Comparison of ENCODE assay signal across 22 cellular contexts in the genomic region with DNA sequence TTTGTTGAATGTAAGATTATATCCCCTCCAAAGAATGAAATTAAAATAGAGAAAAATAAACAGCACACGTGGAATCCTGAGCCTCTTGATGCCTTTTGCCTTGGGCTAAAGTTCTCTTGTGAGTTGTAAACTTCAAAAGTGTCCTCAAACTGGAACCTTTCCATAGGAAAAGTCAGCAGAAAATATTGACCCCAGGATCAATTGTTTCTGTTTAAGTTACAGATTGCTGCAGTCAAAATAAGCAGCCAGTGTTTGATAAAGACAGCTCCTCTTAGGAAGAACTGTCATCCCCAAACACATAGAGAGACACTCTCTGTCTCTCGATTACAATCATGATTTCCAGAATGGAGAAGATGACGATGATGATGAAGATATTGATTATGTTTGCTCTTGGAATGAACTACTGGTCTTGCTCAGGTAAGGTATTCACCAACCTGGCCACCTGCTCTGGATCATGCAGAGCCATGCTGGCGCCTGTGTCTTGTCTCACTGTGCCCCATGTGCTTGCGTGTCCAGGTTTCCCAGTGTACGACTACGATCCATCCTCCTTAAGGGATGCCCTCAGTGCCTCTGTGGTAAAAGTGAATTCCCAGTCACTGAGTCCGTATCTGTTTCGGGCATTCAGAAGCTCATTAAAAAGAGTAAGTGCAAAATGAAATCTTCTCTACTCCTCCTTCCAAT. TPM values are rescaled to one million over a fixed set of nuclear protein-coding genes. Genes with fewer than 3 reads are reported as not detected.
DNase-seq lines count a peak whose midpoint lies in the region; ATAC-seq, FAIRE-seq and TF ChIP-seq lines count a peak whose summit lies in the region.
"Had no signal": no experiment of that assay in that cellular context is flagged by ENCODE, and none has a peak within 500 bp of the region (broad histone marks: within the 10 kb centered on the region; RNA-seq: fewer than 3 reads in every experiment).

A gene with protein sequence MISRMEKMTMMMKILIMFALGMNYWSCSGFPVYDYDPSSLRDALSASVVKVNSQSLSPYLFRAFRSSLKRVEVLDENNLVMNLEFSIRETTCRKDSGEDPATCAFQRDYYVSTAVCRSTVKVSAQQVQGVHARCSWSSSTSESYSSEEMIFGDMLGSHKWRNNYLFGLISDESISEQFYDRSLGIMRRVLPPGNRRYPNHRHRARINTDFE (plus strand): TSS at position 248 of the 681 bp plus-strand sequence. CDS start 85 bp downstream, at position 333.

- H4K5ac ChIP-seq in H1 (ENCODE audit: insufficient read length, low read depth, low read length), result no peak within 1 kb of the TSS

- peaks cover 3% of the 10 kb centered on the region for H3K27me3 Mint-ChIP-seq in GM23338 (ENCODE audit: insufficient read depth, low read depth, poor library complexity)

- no peak within 1 kb of the TSS for H2BK12ac ChIP-seq in H1 (ENCODE audit: low read depth, low read length)
- no peak within 1 kb of the TSS for H2BK12ac ChIP-seq in mesenchymal stem cell (ENCODE audit: low read length in 2 of 2)

- no peak within 1 kb of the TSS for H3K27ac Mint-ChIP-seq in GM23338

- H3K4me3 ChIP-seq in GM23338 (no peak within 1 kb of the TSS), Panc1 (ENCODE audit: low read depth in 2 of 2, low read length in 2 of 2) (no peak within 1 kb of the TSS), H1 (ENCODE audit: extremely low read depth in 1 of 4, insufficient read depth in 2 of 4, low read depth in 3 of 4, low read length in 4 of 4) (no peak within 1 kb of the TSS), mesenchymal stem cell (ENCODE audit: insufficient read depth in 1 of 2, low read depth in 1 of 2, low read length in 2 of 2) (no peak within 1 kb of the TSS), small intestine (ENCODE audit: low read depth in 1 of 2, low read length in 2 of 2) (no peak within 1 kb of the TSS)

- POLR2A ChIA-PET in Panc1 (lab: Charles Lee), result no interaction called here
- POLR2A ChIA-PET in H1 (lab: Charles Lee; ENCODE audit: partially characterized antibody), result no interaction called here

- H3K23ac ChIP-seq in H1 (ENCODE audit: insufficient read length), result no peak within 1 kb of the TSS
- no peak within 1 kb of the TSS for H3K23ac ChIP-seq in mesenchymal stem cell (ENCODE audit: low read length in 2 of 2)

- H3K36me3 Mint-ChIP-seq in GM23338 (ENCODE audit: low read depth), result no peaks in the 10 kb centered on the region

- H4K91ac ChIP-seq in H1 (replicated peaks; ENCODE audit: insufficient read length, low read length), result no peak within 1 kb of the TSS
- no peak within 1 kb of the TSS for H4K91ac ChIP-seq in mesenchymal stem cell (ENCODE audit: low read length)

- H3K56ac ChIP-seq in H1 (replicated peaks; ENCODE audit: insufficient read length, low read depth, low read length), result no peak within 1 kb of the TSS

- 91% methylated on average over 9 of the region's 9 CpGs; no CpG with 5 or more reads in 1 of the 2 experiments for whole genome bisulfite sequencing in H1 (ENCODE audit: extremely low coverage in 1 of 2, insufficient coverage in 1 of 2, insufficient read length in 1 of 2, insufficient replicate concordance in 2 of 2, low coverage in 1 of 2, low lambda C conversion rate in 2 of 2, missing lambda C conversion rate in 1 of 2), 2 experiments
- 87% methylated on average over 7 of the region's 9 CpGs for WGBS in mesenchymal stem cell
- WGBS in small intestine, 3 donors, result 81 to 86% (median 83%) methylated on average over 9 of the region's 9 CpGs

- H2AFZ ChIP-seq in GM23338, result 0 out of 2 replicates have a peak within 1 kb of the TSS, but pooled peaks have one; percentile 1
- peak within 1 kb of the TSS; percentile 17; the same call in 1 of the 2 replicates for H2AFZ ChIP-seq in H1 (ENCODE audit: low read length)
- H2AFZ ChIP-seq in mesenchymal stem cell (ENCODE audit: low read depth, low read length), result no peak within 1 kb of the TSS

- H3K4me1 ChIP-seq in GM23338 (ENCODE audit: insufficient read depth) (0 out of 2 replicates have a peak, but pooled peaks cover 5% of the 10 kb centered on the region), Panc1 (ENCODE audit: control insufficient read depth, insufficient read depth, low read length) (no peaks in the 10 kb centered on the region), H1 (replicated peaks in 1 of 4; ENCODE audit: control insufficient read depth in 3 of 4, insufficient read depth in 4 of 4, low read length in 3 of 4) (no peaks in the 10 kb centered on the region), mesenchymal stem cell (ENCODE audit: control insufficient read depth, insufficient read depth, low read depth, low read length) (peaks cover 1% of the 10 kb centered on the region), small intestine (ENCODE audit: control insufficient read depth in 2 of 2, insufficient read depth in 1 of 2, low read depth in 1 of 2, low read length in 1 of 2) (no peaks in the 10 kb centered on the region)

- no peak within 1 kb of the TSS for H2BK15ac ChIP-seq in H1 (ENCODE audit: low read length)
- H2BK15ac ChIP-seq in mesenchymal stem cell (ENCODE audit: low read depth, poor library complexity, severe bottlenecking), result no peak within 1 kb of the TSS

- H4K8ac ChIP-seq in H1 (ENCODE audit: extremely low read depth, insufficient read depth, low read length), result no peak within 1 kb of the TSS
- no peak within 1 kb of the TSS for H4K8ac ChIP-seq in mesenchymal stem cell (ENCODE audit: low read length)

- H3K14ac ChIP-seq in H1 (ENCODE audit: insufficient read length), result no peak within 1 kb of the TSS
- no peak within 1 kb of the TSS for H3K14ac ChIP-seq in mesenchymal stem cell (ENCODE audit: low read length in 2 of 2)

- no peaks in the 10 kb centered on the region for H3K9me3 Mint-ChIP-seq in GM23338
- H3K9me3 Mint-ChIP-seq: CD8-positive, alpha-beta memory T cell had no signal

- DNase-seq in GM23338 (ENCODE audit: low spot score), result no peak
- DNase-seq in Panc1 (ENCODE audit: low read depth, low spot score), result no peak
- DNase-seq in H1 (ENCODE audit: low read depth in 1 of 2, low spot score in 2 of 2), result no peak
- no peak for DNase-seq in mesenchymal stem cell
- DNase-seq in stimulated activated CD4-positive, alpha-beta T cell treated with anti-CD3 and anti-CD28 coated beads, Interleukin-4, amount 100 ng/mL, for 24 hours, result no peak
- no peak for DNase-seq in D341Med (ENCODE audit: low spot score)
- DNase-seq in small intestine, result no peak
- DNase-seq: Calu3; CD8-positive, alpha-beta memory T cell; EL; H7; KBM-7; NCI-H1092 treated with DMSO at 0.1 percent for 48 hours; NCI-H1436 treated with DMSO at 0.1 percent for 48 hours; NCI-H1930; NCI-H2227 treated with DMSO at 0.1 percent for 48 hours; NCI-H510A treated with DMSO at 0.1 percent for 48 hours; NCI-H774; Right ventricle myocardium superior had no signal

- H3K9me2 ChIP-seq in GM23338 (ENCODE audit: insufficient read depth), result 0 out of 2 replicates have a peak, but pooled peaks cover 21% of the 10 kb centered on the region

- BruUV-seq in Panc1 (replicated peaks; lab: Mats Ljungman, UMichigan), result no TSS peak

- no peak for TF ChIP-seq RAD21 in H1 (IDR thresholded peaks at IDR 0.05 in 1 of 2, conservative IDR thresholded peaks at IDR 0.05 in 1 of 2; ENCODE audit: low read depth in 2 of 2, low read length in 2 of 2)

- ATAC-seq in GM23338, result no peak
- ATAC-seq in Panc1, result no peak

- no peaks in the 10 kb centered on the region for H3K23me2 ChIP-seq in H1 (ENCODE audit: low read depth, low read length)

- H3K4me1 Mint-ChIP-seq in GM23338, result peaks cover 9% of the 10 kb centered on the region

- H2AK5ac ChIP-seq in H1 (ENCODE audit: low read depth, low read length) (no peak within 1 kb of the TSS), mesenchymal stem cell (ENCODE audit: low read length, severe bottlenecking) (no peak within 1 kb of the TSS)

- H3K27ac ChIP-seq in GM23338 (ENCODE audit: low read depth), result no peak within 1 kb of the TSS
- H3K27ac ChIP-seq in Panc1 (ENCODE audit: low read length), result peak within 1 kb of the TSS; percentile 2; the same call in 1 of the 2 replicates
- H3K27ac ChIP-seq in H1 (ENCODE audit: low read depth, low read length), result no peak within 1 kb of the TSS
- H3K27ac ChIP-seq in mesenchymal stem cell (ENCODE audit: low read length, poor library complexity, severe bottlenecking), result no peak within 1 kb of the TSS
- no peak within 1 kb of the TSS for H3K27ac ChIP-seq in small intestine (ENCODE audit: low read depth in 1 of 2, low read length in 1 of 2)
- H3K27ac ChIP-seq: C4-2B had no signal

- intact Hi-C loops in Panc1 (cut with micrococcal nuclease; ENCODE audit: unreplicated experiment), result no loop called here

- H3K27me3 ChIP-seq in GM23338 (ENCODE audit: insufficient read depth) (no peaks in the 10 kb centered on the region), Panc1 (ENCODE audit: control insufficient read depth, insufficient read depth, low read length) (no peaks in the 10 kb centered on the region), H1 (replicated peaks in 1 of 4; ENCODE audit: control insufficient read depth in 3 of 4, extremely low read depth in 1 of 4, insufficient read depth in 3 of 4, low read length in 3 of 4) (no peaks in the 10 kb centered on the region), mesenchymal stem cell (ENCODE audit: control insufficient read depth in 1 of 2, insufficient read depth in 1 of 2, low read length in 2 of 2) (no peaks in the 10 kb centered on the region), small intestine (ENCODE audit: control insufficient read depth in 2 of 2, insufficient read depth in 2 of 2, low read length in 2 of 2) (no peaks in the 10 kb centered on the region)

- TF ChIP-seq EP300 in H1 (IDR thresholded peaks at IDR 0.05; ENCODE audit: borderline replicate concordance in 1 of 2, low read depth in 2 of 2, low read length in 2 of 2), result no peak

- H3K9ac ChIP-seq in H1 (replicated peaks in 1 of 4; ENCODE audit: extremely low read depth in 1 of 4, low read depth in 3 of 4, low read length in 3 of 4), result no peak within 1 kb of the TSS
- peak within 1 kb of the TSS; percentile 11 for H3K9ac ChIP-seq in mesenchymal stem cell (ENCODE audit: low read length)

- FAIRE-seq in H1 (lab: Jason Lieb, UNC) (no peak), small intestine (lab: Jason Lieb, UNC) (no peak)
- FAIRE-seq: A204.1, RCC 7860 had no signal

- in situ Hi-C loops in Panc1 (cut with HindIII; ENCODE audit: low pct_unique_long_range_greater_than_20kb, low sequenced_read_pairs), result no loop called here

- no peaks in the 10 kb centered on the region for H3K79me1 ChIP-seq in H1 (ENCODE audit: low read depth, low read length)
- no peaks in the 10 kb centered on the region for H3K79me1 ChIP-seq in mesenchymal stem cell (replicated peaks; ENCODE audit: low read length, poor library complexity, severe bottlenecking)

- H3K36me3 ChIP-seq in GM23338 (ENCODE audit: insufficient read depth) (no peaks in the 10 kb centered on the region), Panc1 (ENCODE audit: control insufficient read depth, insufficient read depth, low read length) (no peaks in the 10 kb centered on the region), H1 (ENCODE audit: control insufficient read depth in 2 of 4, insufficient read depth in 4 of 4, low read length in 3 of 4) (no peaks in the 10 kb centered on the region), mesenchymal stem cell (ENCODE audit: control insufficient read depth in 1 of 2, insufficient read depth in 2 of 2, low read depth in 1 of 2, low read length in 2 of 2) (no peaks in the 10 kb centered on the region), small intestine (ENCODE audit: control insufficient read depth in 2 of 2, insufficient read depth in 2 of 2, low read length in 2 of 2) (no peaks in the 10 kb centered on the region)

- no peak for TF ChIP-seq CTCF in GM23338 (conservative IDR thresholded peaks at IDR 0.05; ENCODE audit: low read depth in 2 of 2)
- TF ChIP-seq CTCF in Panc1 (IDR thresholded peaks at IDR 0.05), result no peak
- no peak for TF ChIP-seq CTCF in H1 (IDR thresholded peaks at IDR 0.05; ENCODE audit: control extremely low read depth in 1 of 3, insufficient read depth in 1 of 3, low read depth in 1 of 3, low read length in 3 of 3)

- H2BK5ac ChIP-seq in H1 (ENCODE audit: low read depth, low read length), result no peak within 1 kb of the TSS
- no peak within 1 kb of the TSS for H2BK5ac ChIP-seq in mesenchymal stem cell (ENCODE audit: low read depth, low read length, poor library complexity, severe bottlenecking)

- H4K20me1 ChIP-seq in GM23338 (replicated peaks; ENCODE audit: insufficient read depth), result no peaks in the 10 kb centered on the region
- no peaks in the 10 kb centered on the region for H4K20me1 ChIP-seq in H1 (replicated peaks in 1 of 2; ENCODE audit: control insufficient read depth in 1 of 2, insufficient read depth in 2 of 2, low read length in 2 of 2)

- H3K9me3 ChIP-seq in Panc1 (ENCODE audit: control insufficient read depth, insufficient read depth, low read depth, low read length) (no peaks in the 10 kb centered on the region), H1 (ENCODE audit: insufficient read depth in 2 of 2, low read depth in 1 of 2, low read length in 1 of 2) (no peaks in the 10 kb centered on the region), mesenchymal stem cell (ENCODE audit: control insufficient read depth, low read length) (no peaks in the 10 kb centered on the region), small intestine (ENCODE audit: control insufficient read depth, low read depth) (no peaks in the 10 kb centered on the region)

- H3K79me2 ChIP-seq in GM23338 (replicated peaks; ENCODE audit: insufficient read depth) (no peaks in the 10 kb centered on the region), H1 (ENCODE audit: control insufficient read depth in 1 of 2, insufficient read depth in 2 of 2, low read length in 2 of 2) (no peaks in the 10 kb centered on the region)

- CTCF ChIA-PET in Panc1 (lab: Charles Lee) (no interaction called here), H1 (lab: Charles Lee; ENCODE audit: partially characterized antibody) (interaction anchor here (1.0 kb wide), 1 partner anchor 239 kb away, joined by 3 read pairs; no protein-coding TSS in a partner anchor)

- no peak within 1 kb of the TSS for H2BK20ac ChIP-seq in H1 (ENCODE audit: low read length)

- peak within 1 kb of the TSS; percentile 34; the same call in 1 of the 2 replicates for H3K4me2 ChIP-seq in GM23338
- H3K4me2 ChIP-seq in H1 (ENCODE audit: insufficient read depth in 1 of 2, low read depth in 2 of 2, low read length in 2 of 2), result no peak within 1 kb of the TSS
- no peak within 1 kb of the TSS for H3K4me2 ChIP-seq in mesenchymal stem cell (ENCODE audit: low read length, poor library complexity, severe bottlenecking)

- H3K4ac ChIP-seq in H1 (replicated peaks; ENCODE audit: insufficient read length, low read depth, low read length) (no peak within 1 kb of the TSS), mesenchymal stem cell (ENCODE audit: low read depth in 1 of 2, low read length in 2 of 2) (no peak within 1 kb of the TSS)

- H3K18ac ChIP-seq in H1 (ENCODE audit: extremely low read depth, low read length), result no peak within 1 kb of the TSS
- H3K18ac ChIP-seq in mesenchymal stem cell (ENCODE audit: low read depth in 1 of 2, low read length in 2 of 2), result no peak within 1 kb of the TSS

- TF ChIP-seq POLR2A in H1 (IDR thresholded peaks at IDR 0.05; ENCODE audit: control extremely low read depth in 1 of 2, low read depth in 2 of 2, low read length in 2 of 2), result no peak

- no peak within 1 kb of the TSS for H3K4me3 Mint-ChIP-seq in GM23338
- H3K4me3 Mint-ChIP-seq: CD8-positive, alpha-beta memory T cell had no signal

- H2BK120ac ChIP-seq in H1 (replicated peaks; ENCODE audit: low read depth, low read length) (no peak within 1 kb of the TSS), mesenchymal stem cell (ENCODE audit: low read depth, low read length) (no peak within 1 kb of the TSS)

- H3F3A ChIP-seq in GM23338 (replicated peaks; ENCODE audit: low read depth), result no peaks in the 10 kb centered on the region

RNA-seq across cellular contexts. Expression of the gene that starts here (rescaled TPM):
- total RNA-seq in GM23338 (2014; rRNA removed; shearing (Covaris generic)), result not detected in 2 replicates
- polyA plus RNA-seq in GM23338 (2016; fragmentation: Nextera tagmentation; extraction: Ambion mirVana) (not detected in 2 replicates), H1 (2011; rRNA removed) (not detected in 2 replicates), small intestine (not detected)
- total RNA-seq in Panc1 (2021; ENCODE audit: unreplicated experiment), result not detected
- not detected for polyA plus RNA-seq in Panc1 (2012; ENCODE audit: insufficient read length)
- not detected in 2 replicates for total RNA-seq in H1 (2021; fragmentation: NEBNext Ultra II Directional; extraction: Animal tissue kit (Norgen Biotek cat#: 25700))
- not detected for polyA plus RNA-seq in H1 (2011; cell fraction: cytosol; rRNA removed)
- not detected for polyA plus RNA-seq in H1 (2011; cell fraction: nucleus; rRNA removed)
- not detected in 4 replicates for polyA plus RNA-seq in H1 (2012, experiment 1 of 2)
- not detected for polyA plus RNA-seq in H1 (2012, experiment 2 of 2)
- not detected for polyA plus RNA-seq in H1 (2013, experiment 1 of 2)
- not detected for polyA plus RNA-seq in H1 (2013, experiment 2 of 2)
- not detected in 2 replicates for polyA minus RNA-seq in H1 (2011; rRNA and poly(A)+ RNA removed)
- not detected for polyA minus RNA-seq in H1 (2011; cell fraction: cytosol; rRNA and poly(A)+ RNA removed)
- polyA minus RNA-seq in H1 (2011; cell fraction: nucleus; rRNA and poly(A)+ RNA removed), result not detected
- polyA plus RNA-seq in mesenchymal stem cell (2013, experiment 1 of 2), result not detected
- polyA plus RNA-seq in mesenchymal stem cell (2013, experiment 2 of 2), result not detected
- total RNA-seq: Calu3; CD8-positive, alpha-beta memory T cell; H7; Right ventricle myocardium superior had no signal
- polyA plus RNA-seq: CD8-positive, alpha-beta memory T cell had no signal
